ENCODE assay signal across 1 cellular context in the genomic region with DNA sequence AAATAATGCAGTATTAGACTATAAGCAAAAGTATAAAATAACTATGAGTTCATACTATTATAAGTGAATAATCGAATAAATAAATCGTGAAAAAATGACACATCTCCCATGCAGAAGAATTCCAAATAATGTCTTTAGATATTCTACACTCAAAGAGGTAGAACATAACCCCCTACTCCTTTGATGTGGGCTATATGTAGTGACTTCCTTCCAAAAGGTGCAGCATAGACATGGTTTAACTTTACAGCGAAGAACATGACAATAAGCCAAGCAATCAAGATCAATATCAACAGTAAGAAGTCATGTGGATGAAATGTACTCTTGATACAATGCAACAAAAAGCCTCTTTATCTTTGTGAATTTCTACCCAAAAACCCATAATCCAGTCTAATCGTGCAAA.
TF ChIP-seq lines count a peak whose summit lies in the region.

No MANE protein-coding gene starts in this region.

TF ChIP-seq in A549, 52 proteins besides CTCF, POLR2A, EP300 and RAD21 (continued from another document):
- TF ChIP-seq REST (IDR thresholded peaks at IDR 0.05), result no peak
